In genomic region chr6:25176466-25176865, GRCh38 we compare ENCODE assay signal across 19 cellular contexts.
A peak's percentile ranks its signal among the peaks of the same experiment; 100 is the strongest.
DNase-seq lines count a peak whose midpoint lies in the region; ATAC-seq and TF ChIP-seq lines count a peak whose summit lies in the region.
"Had no signal": no experiment of that assay in that cellular context is flagged by ENCODE, and none has a peak within 500 bp of the region (broad histone marks: within the 10 kb centered on the region; RNA-seq: fewer than 3 reads in every experiment).

No MANE protein-coding gene starts in this region.

- no peaks in the 10 kb centered on the region for H3K36me3 ChIP-seq in MM.1S (replicated peaks; ENCODE audit: insufficient read depth, low read length)
- H3K36me3 ChIP-seq: Peyer's patch had no signal

- H3K4me1 Mint-ChIP-seq in activated CD4-positive, alpha-beta T cell treated with anti-CD3 and anti-CD28 coated beads, Interleukin-2, amount 10 ng/mL, durations not matched to agents 24 days and 14 days, result peaks cover 75% of the 10 kb centered on the region
- peaks cover 82% of the 10 kb centered on the region for H3K4me1 Mint-ChIP-seq in chondrocyte (ENCODE audit: low read depth)
- H3K4me1 Mint-ChIP-seq: H9 had no signal

- H3K27ac Mint-ChIP-seq in activated CD4-positive, alpha-beta T cell treated with anti-CD3 and anti-CD28 coated beads, Interleukin-2, amount 10 ng/mL, durations not matched to agents 24 days and 14 days, result no peak overlapping the region
- H3K27ac Mint-ChIP-seq in chondrocyte (ENCODE audit: unreplicated experiment), result peak overlapping the region; percentile 12

- TF ChIP-seq CTCF in MM.1S (IDR thresholded peaks at IDR 0.05; ENCODE audit: low read length), result no peak
- no peak for TF ChIP-seq CTCF in chondrocyte (IDR thresholded peaks at IDR 0.05)
- no peak for TF ChIP-seq CTCF in retinal pigment epithelial cell (conservative IDR thresholded peaks at IDR 0.05; ENCODE audit: low read depth, low read length)

- H2AFZ ChIP-seq in MM.1S (ENCODE audit: low read length), result no peak overlapping the region

- H3K4me3 Mint-ChIP-seq in activated CD4-positive, alpha-beta T cell treated with anti-CD3 and anti-CD28 coated beads, Interleukin-2, amount 10 ng/mL, durations not matched to agents 24 days and 14 days, result peak overlapping the region; percentile 30
- H3K4me3 Mint-ChIP-seq in chondrocyte (ENCODE audit: unreplicated experiment), result no peak overlapping the region
- H3K4me3 Mint-ChIP-seq: CD14-positive monocyte, H9 had no signal

- no peaks in the 10 kb centered on the region for H3K9me3 ChIP-seq in MM.1S (replicated peaks; ENCODE audit: insufficient read depth, low read length)
- H3K9me3 ChIP-seq: A549, Peyer's patch had no signal

- peaks cover 5% of the 10 kb centered on the region for H3K9me3 Mint-ChIP-seq in activated CD4-positive, alpha-beta T cell treated with anti-CD3 and anti-CD28 coated beads, Interleukin-2, amount 10 ng/mL, durations not matched to agents 24 days and 14 days
- peaks cover 3% of the 10 kb centered on the region for H3K9me3 Mint-ChIP-seq in chondrocyte (ENCODE audit: low read depth)
- H3K9me3 Mint-ChIP-seq: H9 had no signal

- H3K9ac ChIP-seq in MM.1S (ENCODE audit: low read length), result peak overlapping the region; percentile 7; the same call in 1 of the 2 replicates

- no peaks in the 10 kb centered on the region for H3K36me3 Mint-ChIP-seq in activated CD4-positive, alpha-beta T cell treated with anti-CD3 and anti-CD28 coated beads, Interleukin-2, amount 10 ng/mL, durations not matched to agents 24 days and 14 days (ENCODE audit: low read depth)
- H3K36me3 Mint-ChIP-seq in chondrocyte (ENCODE audit: low read depth), result no peaks in the 10 kb centered on the region
- H3K36me3 Mint-ChIP-seq: CD14-positive monocyte had no signal

- H3K27me3 ChIP-seq in MM.1S (replicated peaks; ENCODE audit: insufficient read depth, low read length), result no peaks in the 10 kb centered on the region
- H3K27me3 ChIP-seq: Peyer's patch had no signal

- no peak for ATAC-seq in stimulated activated naive CD8-positive, alpha-beta T cell treated with anti-CD3 and anti-CD28 coated beads, Interleukin-15, Interleukin-2, amounts not matched to agents 100 U/mL and 50 U/mL, for 24 hours
- no peak for ATAC-seq in HG02884 (IDR thresholded peaks at IDR 0.05; ENCODE audit: unreplicated experiment)
- ATAC-seq: A549, HepG2 had no signal

- H3K79me2 ChIP-seq in MM.1S (ENCODE audit: low read length), result no peaks in the 10 kb centered on the region

- intact Hi-C loops in activated CD4-positive, alpha-beta T cell treated with anti-CD3 and anti-CD28 coated beads, Interleukin-2, amount 10 ng/mL, durations not matched to agents 24 days and 14 days (cut with micrococcal nuclease), result loop anchor here (5.0 to 10.0 kb wide), 2 partner anchors 89 to 848 kb away; a partner anchor contains a TSS

- H3K27ac ChIP-seq in MM.1S (ENCODE audit: low read length), result peak overlapping the region; percentile 22; the same call in 1 of the 2 replicates
- H3K27ac ChIP-seq: Peyer's patch had no signal

- H3K4me2 ChIP-seq in MM.1S (ENCODE audit: low read depth, low read length), result peak overlapping the region; percentile 37

- peaks cover 27% of the 10 kb centered on the region for H3F3A ChIP-seq in MM.1S (ENCODE audit: insufficient read depth, low read length)

- no peaks in the 10 kb centered on the region for H3K9me2 ChIP-seq in MM.1S (replicated peaks; ENCODE audit: insufficient read depth, low read length)

- peaks cover 44% of the 10 kb centered on the region for H3K4me1 ChIP-seq in MM.1S (ENCODE audit: low read length)
- H3K4me1 ChIP-seq: Peyer's patch had no signal

- peak; percentile 54 for DNase-seq in activated CD4-positive, alpha-beta T cell treated with anti-CD3 and anti-CD28 coated beads, Interleukin-2, amount 10 ng/mL, durations not matched to agents 24 days and 14 days
- DNase-seq in activated CD4-positive, alpha-beta T cell treated with anti-CD3 and anti-CD28 coated beads for 48 hours, result no peak
- peak; percentile 74 for DNase-seq in MM.1S
- no peak for DNase-seq in chondrocyte (ENCODE audit: low spot score)
- DNase-seq in retinal pigment epithelial cell (ENCODE audit: low read depth), result peak; percentile 17
- DNase-seq in NCI-H2227 treated with DMSO at 0.1 percent for 48 hours (lab: John Stamatoyannopoulos, UW), result no peak
- DNase-seq in stimulated activated naive CD8-positive, alpha-beta T cell treated with anti-CD3 and anti-CD28 coated beads, Interleukin-15, Interleukin-2, amounts not matched to agents 100 U/mL and 50 U/mL, for 24 hours, result no peak
- DNase-seq: COR-L47, H9, NCI-H146, NCI-H2171 treated with DMSO at 0.1 percent for 48 hours, NCI-H510A, NCI-H82, Peyer's patch, SHP77 treated with DMSO at 0.1 percent for 48 hours had no signal

- H3K4me3 ChIP-seq in MM.1S (ENCODE audit: low read length) (no peak overlapping the region), retinal pigment epithelial cell (ENCODE audit: low read length) (no peak overlapping the region)
- H3K4me3 ChIP-seq: A549, Peyer's patch had no signal

- no peaks in the 10 kb centered on the region for H3K27me3 Mint-ChIP-seq in activated CD4-positive, alpha-beta T cell treated with anti-CD3 and anti-CD28 coated beads, Interleukin-2, amount 10 ng/mL, durations not matched to agents 24 days and 14 days
- H3K27me3 Mint-ChIP-seq in chondrocyte (ENCODE audit: low read depth), result no peaks in the 10 kb centered on the region

- no peaks in the 10 kb centered on the region for H4K20me1 ChIP-seq in MM.1S (ENCODE audit: insufficient read depth, low read length)

Comparison
In these comparisons a context has a peak if more than half of its experiments do, and no peak if none do; other contexts are left out.
1. DNase-seq: peak in activated CD4-positive, alpha-beta T cell treated with anti-CD3 and anti-CD28 coated beads, Interleukin-2, amount 10 ng/mL, durations not matched to agents 24 days and 14 days (single experiment), MM.1S (single experiment) and retinal pigment epithelial cell (single experiment); none in activated CD4-positive, alpha-beta T cell treated with anti-CD3 and anti-CD28 coated beads for 48 hours (single experiment), chondrocyte (single experiment), NCI-H2227 treated with DMSO at 0.1 percent for 48 hours (single experiment) and stimulated activated naive CD8-positive, alpha-beta T cell treated with anti-CD3 and anti-CD28 coated beads, Interleukin-15, Interleukin-2, amounts not matched to agents 100 U/mL and 50 U/mL, for 24 hours (single experiment).